24 cellular contexts compared by ENCODE assay signal in the genomic region with DNA sequence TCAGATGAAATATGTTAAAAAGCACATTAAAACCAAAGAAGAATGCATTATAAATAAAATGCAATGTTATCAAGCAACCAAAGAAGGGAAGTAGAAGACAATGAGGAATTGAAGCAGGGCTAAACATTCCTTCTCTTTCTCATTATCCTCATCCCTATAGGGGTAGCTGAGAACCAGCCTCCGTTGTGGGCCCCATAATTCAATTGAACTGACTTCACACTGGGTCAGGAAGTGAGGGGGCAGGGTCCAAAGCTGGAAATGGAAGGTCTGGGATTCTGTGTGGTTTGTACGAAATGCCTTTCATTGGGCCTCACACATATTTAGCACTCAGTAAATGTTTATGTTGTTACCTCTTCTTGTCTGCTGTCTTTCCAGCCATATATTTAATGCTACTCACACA.
"Had no signal": no experiment of that assay in that cellular context is flagged by ENCODE, and none has a peak within 500 bp of the region (broad histone marks: within the 10 kb centered on the region; RNA-seq: fewer than 3 reads in every experiment).

No MANE protein-coding gene starts in this region.

- H3K36me3 ChIP-seq: cardiac muscle cell, left ventricle myocardium inferior, spleen, upper lobe of right lung had no signal

- H3K4me3 Mint-ChIP-seq: activated naive CD8-positive, alpha-beta T cell treated with anti-CD3 and anti-CD28 coated beads, Interleukin-2, amount 50 U/mL, for 24 hours; nephron; T-helper 1 cell treated with Interleukin-12 subunit alpha and Interleukin-12 subunit beta and Interleukin-4 antibody, amounts not matched to agents 30 μg/mL and 1 μg/mL, for 36 hours had no signal

- H3K27me3 Mint-ChIP-seq: activated naive CD8-positive, alpha-beta T cell treated with anti-CD3 and anti-CD28 coated beads, Interleukin-2, amount 50 U/mL, for 24 hours had no signal

- H3K27ac ChIP-seq: body of pancreas, cardiac muscle cell, left ventricle myocardium inferior, spleen, upper lobe of right lung had no signal

- H3K27me3 ChIP-seq: body of pancreas, cardiac muscle cell, spleen, upper lobe of right lung had no signal

- DNase-seq: activated CD4-positive, alpha-beta T cell treated with anti-CD3 and anti-CD28 coated beads for 4 hours; activated CD4-positive, alpha-beta T cell treated with anti-CD3 and anti-CD28 coated beads, Interleukin-2, amount 50 U/mL, for 48 hours; activated CD4-positive, CD25-positive, alpha-beta regulatory T cell; activated CD8-positive, alpha-beta memory T cell treated with anti-CD3 and anti-CD28 coated beads, Interleukin-2, amount 50 U/mL, for 48 hours; activated effector memory CD4-positive, alpha-beta T cell treated with anti-CD3 and anti-CD28 coated beads, Interleukin-2, amount 50 U/mL, for 16 hours; activated naive CD4-positive, alpha-beta T cell treated with anti-CD3 and anti-CD28 coated beads, Interleukin-2, amount 50 U/mL, for 16 hours; activated naive CD8-positive, alpha-beta T cell treated with anti-CD3 and anti-CD28 coated beads, Interleukin-2, amount 50 U/mL, for 24 hours; activated T-cell treated with anti-CD3 and anti-CD28 coated beads, Interleukin-2, amount 50 U/mL, for 48 hours; anterior cingulate cortex; body of pancreas; cortex of kidney; effector CD4-positive, alpha-beta T cell; erythroblast; left ventricle myocardium inferior; mammary epithelial cell; retina; spleen; stimulated activated CD4-positive, alpha-beta T cell treated with anti-CD3 and anti-CD28 coated beads, Interleukin-4, amount 100 ng/mL, for 1 hour; stimulated activated naive CD8-positive, alpha-beta T cell treated with anti-CD3 and anti-CD28 coated beads, Interleukin-15, Interleukin-2, amounts not matched to agents 100 U/mL and 50 U/mL, for 24 hours; T1000; upper lobe of right lung had no signal

- H3K9me3 ChIP-seq: body of pancreas, left ventricle myocardium inferior, spleen, upper lobe of right lung had no signal

- H3K27ac Mint-ChIP-seq: nephron; T-helper 1 cell treated with Interleukin-12 subunit alpha and Interleukin-12 subunit beta and Interleukin-4 antibody, amounts not matched to agents 30 μg/mL and 1 μg/mL, for 36 hours had no signal

- H3K4me1 ChIP-seq: body of pancreas, left ventricle myocardium inferior, spleen, upper lobe of right lung had no signal

- H3K9me3 Mint-ChIP-seq: activated naive CD8-positive, alpha-beta T cell treated with anti-CD3 and anti-CD28 coated beads, Interleukin-2, amount 50 U/mL, for 24 hours had no signal

- ATAC-seq: body of pancreas; stimulated activated naive CD8-positive, alpha-beta T cell treated with anti-CD3 and anti-CD28 coated beads, Interleukin-15, Interleukin-2, amounts not matched to agents 100 U/mL and 50 U/mL, for 24 hours; upper lobe of right lung had no signal

- H3K4me3 ChIP-seq: body of pancreas, cardiac muscle cell, left ventricle myocardium inferior, spleen, upper lobe of right lung had no signal
